27 cellular contexts compared by ENCODE assay signal in the genomic region with DNA sequence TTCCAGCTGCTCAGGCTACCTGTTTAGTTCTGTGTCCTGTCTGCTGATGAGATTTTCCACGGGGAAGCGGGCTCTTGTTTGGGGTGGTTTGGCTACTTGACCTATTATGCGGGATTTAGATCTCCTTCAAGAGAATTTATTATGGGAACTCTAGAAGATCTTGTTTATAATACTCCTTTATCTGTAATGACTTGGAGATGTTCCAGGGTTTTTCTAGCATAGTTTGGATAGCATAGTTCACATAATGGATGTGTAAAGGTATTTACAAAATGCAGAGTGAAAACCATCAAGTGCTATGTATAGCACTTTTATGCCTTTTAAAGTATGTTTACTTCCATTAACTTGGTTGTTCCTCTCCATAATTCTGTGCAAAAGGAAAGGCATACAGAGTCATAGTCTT.
"Had no signal": no experiment of that assay in that cellular context is flagged by ENCODE, and none has a peak within 500 bp of the region (broad histone marks: within the 10 kb centered on the region; RNA-seq: fewer than 3 reads in every experiment).

No MANE protein-coding gene starts in this region.

- H3K36me3 ChIP-seq: SJSA1 had no signal

- H3K4me1 Mint-ChIP-seq: activated T-helper 17 cell treated with anti-CD3 and anti-CD28 coated beads, Interleukin-2, amount 50 U/mL, for 72 hours had no signal

- H3K4me2 ChIP-seq: KMS-11 had no signal

- H3K9ac ChIP-seq: KMS-11 had no signal

- H3K27me3 Mint-ChIP-seq: activated CD4-positive, alpha-beta T cell treated with anti-CD3 and anti-CD28 coated beads, Interleukin-2, amount 10 ng/mL, durations not matched to agents 24 days and 14 days; brain had no signal

- H3K27ac ChIP-seq: KMS-11, SJSA1 had no signal

- H3K36me3 Mint-ChIP-seq: activated naive CD8-positive, alpha-beta T cell treated with anti-CD3 and anti-CD28 coated beads for 36 hours; brain had no signal

- H3K27me3 ChIP-seq: SJSA1 had no signal

- H3K9me3 Mint-ChIP-seq: activated CD4-positive, alpha-beta T cell treated with anti-CD3 and anti-CD28 coated beads, Interleukin-2, amount 10 ng/mL, durations not matched to agents 24 days and 14 days; activated CD8-positive, alpha-beta T cell treated with anti-CD3 and anti-CD28 coated beads for 36 hours; activated naive CD8-positive, alpha-beta T cell treated with anti-CD3 and anti-CD28 coated beads for 36 hours; activated T-cell treated with anti-CD3 and anti-CD28 coated beads, Interleukin-2, amount 50 U/mL, for 72 hours; activated T-helper 17 cell treated with anti-CD3 and anti-CD28 coated beads, Interleukin-2, amount 50 U/mL, for 72 hours had no signal

- DNase-seq: activated CD4-positive, alpha-beta T cell treated with anti-CD3 and anti-CD28 coated beads, Interleukin-2, amount 10 ng/mL, durations not matched to agents 24 days and 14 days; activated CD4-positive, alpha-beta T cell treated with anti-CD3 and anti-CD28 coated beads, Interleukin-2, amount 50 U/mL, for 4 hours; activated CD8-positive, alpha-beta T cell treated with anti-CD3 and anti-CD28 coated beads for 36 hours; activated effector memory CD4-positive, alpha-beta T cell treated with anti-CD3 and anti-CD28 coated beads, Interleukin-2, amount 50 U/mL, for 16 hours; activated naive CD4-positive, alpha-beta T cell; activated naive CD4-positive, alpha-beta T cell treated with anti-CD3 and anti-CD28 coated beads, Interleukin-2, amount 50 U/mL, for 16 hours; activated naive CD8-positive, alpha-beta T cell treated with anti-CD3 and anti-CD28 coated beads for 36 hours; activated T-cell treated with anti-CD3 and anti-CD28 coated beads, Interleukin-2, amount 50 U/mL, for 1 hour; activated T-cell treated with anti-CD3 and anti-CD28 coated beads, Interleukin-2, amount 50 U/mL, for 72 hours; caudate nucleus; cerebellar nuclear complex; MM.1S; MV-4-11; NCI-H1092; NCI-H187 treated with DMSO at 0.1 percent for 48 hours; NCI-H2081; NCI-H2171 treated with DMSO at 0.1 percent for 48 hours; NCI-H226; NCI-H446 treated with DMSO at 0.1 percent for 48 hours; NCI-H69; SHP77 treated with DMSO at 0.1 percent for 48 hours; T1000 had no signal

- H3K4me3 ChIP-seq: SJSA1 had no signal

- H3K9me3 ChIP-seq: SJSA1 had no signal

- H3K27ac Mint-ChIP-seq: activated CD4-positive, alpha-beta T cell treated with anti-CD3 and anti-CD28 coated beads, Interleukin-2, amount 10 ng/mL, durations not matched to agents 24 days and 14 days; activated CD8-positive, alpha-beta T cell treated with anti-CD3 and anti-CD28 coated beads for 36 hours; activated naive CD8-positive, alpha-beta T cell treated with anti-CD3 and anti-CD28 coated beads for 36 hours; activated T-cell treated with anti-CD3 and anti-CD28 coated beads, Interleukin-2, amount 50 U/mL, for 72 hours; activated T-helper 17 cell treated with anti-CD3 and anti-CD28 coated beads, Interleukin-2, amount 50 U/mL, for 72 hours; brain had no signal

- H3K4me3 Mint-ChIP-seq: activated CD4-positive, alpha-beta T cell treated with anti-CD3 and anti-CD28 coated beads, Interleukin-2, amount 10 ng/mL, durations not matched to agents 24 days and 14 days; activated CD8-positive, alpha-beta T cell treated with anti-CD3 and anti-CD28 coated beads for 36 hours; activated naive CD8-positive, alpha-beta T cell treated with anti-CD3 and anti-CD28 coated beads for 36 hours; activated T-cell treated with anti-CD3 and anti-CD28 coated beads, Interleukin-2, amount 50 U/mL, for 72 hours; activated T-helper 17 cell treated with anti-CD3 and anti-CD28 coated beads, Interleukin-2, amount 50 U/mL, for 72 hours; brain had no signal

- ATAC-seq: activated CD8-positive, alpha-beta T cell treated with anti-CD3 and anti-CD28 coated beads for 36 hours; activated T-cell treated with anti-CD3 and anti-CD28 coated beads, Interleukin-2, amount 50 U/mL, for 72 hours; activated T-helper 17 cell treated with anti-CD3 and anti-CD28 coated beads, Interleukin-2, amount 50 U/mL, for 72 hours; Panc1 had no signal
